In the genomic region with DNA sequence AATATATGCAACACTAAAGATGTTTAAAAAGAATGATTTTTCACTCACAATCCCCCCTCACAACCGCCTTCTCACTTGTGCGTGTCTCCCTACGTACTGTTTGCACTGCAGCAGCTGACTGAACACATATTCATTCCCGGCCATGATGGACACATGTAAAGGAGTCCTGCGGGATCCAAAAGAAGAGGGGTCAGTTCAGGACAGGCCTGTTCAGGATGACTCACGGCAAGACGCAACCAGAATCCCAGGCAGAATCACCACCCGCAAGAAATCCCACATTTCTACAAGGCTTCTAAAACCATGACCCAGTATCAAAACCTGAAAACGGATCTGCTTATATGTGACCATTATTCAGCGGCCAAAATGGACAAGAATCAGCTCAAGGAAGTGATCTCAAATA, we compare ENCODE assay signal across 14 cellular contexts. TPM values are rescaled to one million over a fixed set of nuclear protein-coding genes. Genes with fewer than 3 reads are reported as not detected.
DNase-seq lines count a peak whose midpoint lies in the region; ATAC-seq and TF ChIP-seq lines count a peak whose summit lies in the region.
"Had no signal": no experiment of that assay in that cellular context is flagged by ENCODE, and none has a peak within 500 bp of the region (broad histone marks: within the 10 kb centered on the region; RNA-seq: fewer than 3 reads in every experiment).

No MANE protein-coding gene starts in this region.

- intact Hi-C loops in psoas muscle (cut with DNase I) (no loop called here), mucosa of descending colon (cut with DNase I, micrococcal nuclease) (no loop called here)

- ATAC-seq in psoas muscle (peak; percentile 44 to 72 (median 62)), mucosa of descending colon (no peak)
- ATAC-seq: naive thymus-derived CD4-positive, alpha-beta T cell had no signal

- H3K4me3 ChIP-seq in epithelial cell of esophagus (ENCODE audit: low read length) (no peak overlapping the region), psoas muscle (no peak overlapping the region), mucosa of descending colon (no peak overlapping the region)

- H3K4me1 ChIP-seq in psoas muscle: peaks cover 3% of the 10 kb centered on the region
- no peaks in the 10 kb centered on the region for H3K4me1 ChIP-seq in mucosa of descending colon (ENCODE audit: low read depth)

- peaks cover 0 to 74% of the 10 kb centered on the region in 2 donors for H3K36me3 ChIP-seq in psoas muscle (ENCODE audit: insufficient read depth in 1 of 2, low read depth in 1 of 2)
- H3K36me3 ChIP-seq in mucosa of descending colon (ENCODE audit: low read depth): no peaks in the 10 kb centered on the region

- H3K27ac ChIP-seq in psoas muscle: no peak overlapping the region

- whole genome bisulfite sequencing in psoas muscle, 3 donors: 67 to 74% (median 69%) methylated on average over 10 of the region's 10 CpGs

- no peaks in the 10 kb centered on the region for H3K27me3 ChIP-seq in psoas muscle (ENCODE audit: insufficient read depth in 3 of 3, low read length in 2 of 3)
- H3K27me3 ChIP-seq: dorsolateral prefrontal cortex had no signal

- peak; percentile 69 for DNase-seq in GM04503 (ENCODE audit: low read depth)
- peak; percentile 18 for DNase-seq in NCI-H2227 treated with DMSO at 0.1 percent for 48 hours (lab: John Stamatoyannopoulos, UW)
- peak; percentile 67 for DNase-seq in epithelial cell of esophagus (ENCODE audit: low read depth)
- no peak for DNase-seq in psoas muscle
- no peak for DNase-seq in mucosa of descending colon
- no peak for DNase-seq in cerebellar nuclear complex (lab: John Stamatoyannopoulos, UW)
- no peak for DNase-seq in effector CD8-positive, alpha-beta T cell (lab: John Stamatoyannopoulos, UW)
- no peak for DNase-seq in UCSD-AML1 (lab: John Stamatoyannopoulos, UW; ENCODE audit: unreplicated experiment)
- DNase-seq: activated naive CD8-positive, alpha-beta T cell treated with anti-CD3 and anti-CD28 coated beads for 36 hours; glutamatergic neuron; naive thymus-derived CD4-positive, alpha-beta T cell; NCI-H1694; NCI-H748 treated with DMSO at 0.1 percent for 48 hours had no signal

- TF ChIP-seq CTCF in epithelial cell of esophagus (IDR thresholded peaks at IDR 0.05; ENCODE audit: insufficient read depth, low read depth, low read length, missing control alignments) (no peak), psoas muscle (IDR thresholded peaks at IDR 0.05) (no peak), mucosa of descending colon (IDR thresholded peaks at IDR 0.05) (no peak)

- H3K9me3 ChIP-seq in psoas muscle (no peaks in the 10 kb centered on the region), mucosa of descending colon (no peaks in the 10 kb centered on the region)

RNA-seq across cellular contexts. Expression of a gene that starts 52.3 kb away (rescaled TPM):
- total RNA-seq in psoas muscle: 10 to 100 TPM in 1 of 4 donors, 1 to 10 TPM in 3; 5.1 to 10.9 (median 6.7) TPM
- 10 to 100 TPM in 1 of 3 donors, 1 to 10 TPM in 2; 4.7 to 19.6 (median 8.3) TPM for polyA plus RNA-seq in psoas muscle
- 10 to 100 TPM in 2 of 3 donors, 1 to 10 TPM in 1; 9.7 to 15.4 (median 14.1) TPM for total RNA-seq in mucosa of descending colon

RNA-seq across cellular contexts. Expression of a gene that starts 52.5 kb away (rescaled TPM):
- total RNA-seq in psoas muscle (10 to 100 TPM; 25.4 to 53.1 (median 38.4) TPM), mucosa of descending colon (100 to 1,000 TPM; 124 to 192 (median 155) TPM)
- 10 to 100 TPM in 2 of 3 donors, 1 to 10 TPM in 1; 9.5 to 26.4 (median 10.1) TPM for polyA plus RNA-seq in psoas muscle

Comparison
In these comparisons a context has a peak if more than half of its experiments do, and no peak if none do; other contexts are left out.
1. DNase-seq: peak in GM04503 (single experiment), NCI-H2227 treated with DMSO at 0.1 percent for 48 hours (single experiment) and epithelial cell of esophagus (single experiment); none in psoas muscle (0 of 2), mucosa of descending colon (0 of 3), cerebellar nuclear complex (0 of 2), effector CD8-positive, alpha-beta T cell (single experiment) and UCSD-AML1 (single experiment).